ENCODE assay signal across 27 cellular contexts in the genomic region with DNA sequence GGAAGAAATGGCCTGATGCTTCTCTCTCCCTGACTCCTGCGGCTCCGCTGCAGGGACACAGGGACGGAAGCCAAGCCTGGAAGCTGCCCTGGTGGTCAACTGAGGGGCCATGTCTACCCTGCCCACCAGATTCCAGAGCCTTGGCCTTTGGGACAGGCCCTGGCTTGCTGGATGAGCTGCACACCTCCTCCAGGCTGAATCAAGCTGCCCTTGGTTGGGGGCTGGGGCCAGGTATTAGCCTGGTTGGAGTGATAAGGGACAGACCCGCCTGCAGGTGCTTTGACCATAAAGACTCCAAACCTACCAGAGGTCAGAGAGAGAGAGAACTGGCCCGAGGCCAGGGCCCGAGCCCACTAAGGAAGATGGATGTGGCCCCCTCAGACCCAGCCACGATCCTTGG. TPM values are rescaled to one million over a fixed set of nuclear protein-coding genes. Genes with fewer than 3 reads are reported as not detected.
"Had no signal": no experiment of that assay in that cellular context is flagged by ENCODE, and none has a peak within 500 bp of the region (broad histone marks: within the 10 kb centered on the region; RNA-seq: fewer than 3 reads in every experiment).

No MANE protein-coding gene starts in this region.

- H3K4me3 ChIP-seq: breast epithelium, K562, SJSA1 had no signal

- H3K9me3 ChIP-seq: breast epithelium, SJSA1 had no signal

- H3K27ac Mint-ChIP-seq: activated CD4-positive, alpha-beta T cell treated with anti-CD3 and anti-CD28 coated beads, Interleukin-2, amount 10 ng/mL, durations not matched to agents 7 days and 5 days; activated naive CD4-positive, alpha-beta T cell treated with anti-CD3 and anti-CD28 coated beads, Interleukin-2, amount 50 U/mL, for 24 hours; WTC11 had no signal

- H3K27me3 ChIP-seq: breast epithelium, SJSA1 had no signal

- H3K9me3 Mint-ChIP-seq: activated CD4-positive, alpha-beta T cell treated with anti-CD3 and anti-CD28 coated beads, Interleukin-2, amount 10 ng/mL, durations not matched to agents 7 days and 5 days; activated naive CD4-positive, alpha-beta T cell treated with anti-CD3 and anti-CD28 coated beads, Interleukin-2, amount 50 U/mL, for 24 hours; WTC11 had no signal

- H3K36me3 ChIP-seq: breast epithelium, SJSA1 had no signal

- H3K4me1 ChIP-seq: breast epithelium, SJSA1 had no signal

- H3K27me3 Mint-ChIP-seq: activated CD4-positive, alpha-beta T cell treated with anti-CD3 and anti-CD28 coated beads, Interleukin-2, amount 10 ng/mL, durations not matched to agents 7 days and 5 days; activated naive CD4-positive, alpha-beta T cell treated with anti-CD3 and anti-CD28 coated beads, Interleukin-2, amount 50 U/mL, for 24 hours had no signal

- H3K27ac ChIP-seq: breast epithelium, RWPE1, SJSA1 had no signal

- H3K4me3 Mint-ChIP-seq: activated CD4-positive, alpha-beta T cell treated with anti-CD3 and anti-CD28 coated beads, Interleukin-2, amount 10 ng/mL, durations not matched to agents 7 days and 5 days; activated naive CD4-positive, alpha-beta T cell treated with anti-CD3 and anti-CD28 coated beads, Interleukin-2, amount 50 U/mL, for 24 hours; WTC11 had no signal

- DNase-seq: activated CD4-positive, alpha-beta T cell treated with anti-CD3 and anti-CD28 coated beads, Interleukin-2, amount 10 ng/mL, durations not matched to agents 7 days and 5 days; activated naive CD4-positive, alpha-beta T cell; activated T-cell treated with anti-CD3 and anti-CD28 coated beads, Interleukin-2, amount 50 U/mL, for 1 hour; aorta; caudate nucleus; Karpas-422; MM.1S; NCI-H1105; NCI-H1436; NCI-H1694 treated with DMSO at 0.1 percent for 48 hours; NCI-H2029 treated with DMSO at 0.1 percent for 48 hours; NCI-H345; NCI-H510A; NCI-H526 treated with DMSO at 0.1 percent for 48 hours; NCI-H82; SHP77; SW 1271 had no signal

- ATAC-seq: K562, Panc1, SK-N-SH treated with all-trans-retinoic acid at 6 μM for 48 hours, WTC11 had no signal

- H3K36me3 Mint-ChIP-seq: WTC11 had no signal

- H3K4me1 Mint-ChIP-seq: activated CD4-positive, alpha-beta T cell treated with anti-CD3 and anti-CD28 coated beads, Interleukin-2, amount 10 ng/mL, durations not matched to agents 7 days and 5 days; activated naive CD4-positive, alpha-beta T cell treated with anti-CD3 and anti-CD28 coated beads, Interleukin-2, amount 50 U/mL, for 24 hours had no signal

RNA-seq across cellular contexts. Expression of a gene that starts 30.1 kb away (rescaled TPM):
- total RNA-seq: activated CD4-positive, alpha-beta T cell treated with anti-CD3 and anti-CD28 coated beads, Interleukin-2, amount 10 ng/mL, durations not matched to agents 7 days and 5 days; K562; OCI-LY7; SJSA1; T-helper 1 cell treated with Interleukin-12 subunit alpha and Interleukin-12 subunit beta and Interleukin-4 antibody, amounts not matched to agents 30 ng/mL and 1 ng/mL, for 36 hours had no signal
